In genomic region chr11:831132-831864, GRCh38 we compare ENCODE assay signal across 9 cellular contexts. TPM values are rescaled to one million over a fixed set of nuclear protein-coding genes. Genes with fewer than 3 reads are reported as not detected.
DNase-seq lines count a peak whose midpoint lies in the region; ATAC-seq and TF ChIP-seq lines count a peak whose summit lies in the region.
"Had no signal": no experiment of that assay in that cellular context is flagged by ENCODE, and none has a peak within 500 bp of the region (broad histone marks: within the 10 kb centered on the region; RNA-seq: fewer than 3 reads in every experiment).

No MANE protein-coding gene starts in this region.

- H3K27ac ChIP-seq in AG04450 (ENCODE audit: low read depth, low read length) (no peak overlapping the region), VCaP (peak overlapping the region; percentile 83), dorsolateral prefrontal cortex (peak overlapping the region in 1 of 59 donors; percentile 33)

- H3K4me3 ChIP-seq in AG04450 (ENCODE audit: low read depth, low read length) (0 out of 2 replicates have a peak overlapping the region, but pooled peaks have one; percentile 10), dorsolateral prefrontal cortex (peak overlapping the region in 5 of 59 donors; percentile 52 to 76 (median 55))

- POLR2A ChIA-PET in AG04450 (lab: Yijun Ruan, JAX), result interaction anchor here (0.9 to 4.9 kb wide), 4 partner anchors 12 to 28 kb away, joined by 4 to 66 read pairs (median 16); partner anchors contain the start of genes PNPLA2, POLR2L and TSPAN4

- H3K9me3 ChIP-seq in AG04450 (ENCODE audit: control insufficient read depth, insufficient read depth, low read length), result no peaks in the 10 kb centered on the region; the same call in 1 of the 2 replicates

- H3K27ac Mint-ChIP-seq in memory B cell, result no peak overlapping the region

- H3K4me3 Mint-ChIP-seq in memory B cell, result peak overlapping the region; percentile 55

- intact Hi-C loops in dorsolateral prefrontal cortex (cut with DNase I), result no loop called here

- CTCF ChIA-PET in AG04450 (lab: Charles Lee), result no interaction called here

- no peaks in the 10 kb centered on the region for H3K36me3 Mint-ChIP-seq in memory B cell

- H3K9me3 Mint-ChIP-seq in memory B cell, result no peaks in the 10 kb centered on the region

- no peak for TF ChIP-seq CTCF in AG04450 (IDR thresholded peaks at IDR 0.05; ENCODE audit: low read depth, low read length)
- TF ChIP-seq CTCF in VCaP (conservative IDR thresholded peaks at IDR 0.05), result no peak
- TF ChIP-seq CTCF in dorsolateral prefrontal cortex (IDR thresholded peaks at IDR 0.05 in 54 of 56, conservative IDR thresholded peaks at IDR 0.05 in 2 of 56; ENCODE audit: low read depth in 1 of 56, partially characterized antibody in 56 of 56), result no peak

- no peak for ATAC-seq in memory B cell (ENCODE audit: low read depth)

- H3K27me3 ChIP-seq in AG04450 (ENCODE audit: control insufficient read depth, insufficient read depth, low read length) (no peaks in the 10 kb centered on the region), dorsolateral prefrontal cortex (peaks cover 0 to 77% (median 39%) of the 10 kb centered on the region in 45 donors)

- no peaks in the 10 kb centered on the region for H3K27me3 Mint-ChIP-seq in memory B cell

- peaks cover 33% of the 10 kb centered on the region for H3K4me1 Mint-ChIP-seq in memory B cell

- DNase-seq in AG04450 (ENCODE audit: low read depth, low spot score) (no peak), ELF-1 (ENCODE audit: low read depth, low spot score) (peak; percentile 37), memory B cell (ENCODE audit: low spot score in 2 of 2) (no peak), dorsolateral prefrontal cortex (no peak), AG20443 (ENCODE audit: low spot score) (no peak), hypothalamus (lab: John Stamatoyannopoulos, UW) (no peak), SW 1271 (lab: John Stamatoyannopoulos, UW) (no peak)
- DNase-seq: activated CD8-positive, alpha-beta memory T cell treated with anti-CD3 and anti-CD28 coated beads, Interleukin-2, amount 50 U/mL, for 4 hours had no signal

RNA-seq across cellular contexts. Expression of gene CD151, which starts 1.5 kb away (rescaled TPM):
- 559 and 909 TPM in 2 replicates for polyA plus RNA-seq in AG04450 (2011; rRNA removed)
- polyA minus RNA-seq in AG04450 (2011; rRNA and poly(A)+ RNA removed), result 366 and 557 TPM in 2 replicates
- 100 to 1,000 TPM in 1 of 120 experiments, 10 to 100 TPM in 119; 20.0 to 110 (median 44.8) TPM for total RNA-seq in dorsolateral prefrontal cortex

RNA-seq across cellular contexts. Expression of gene CRACR2B, which starts 3.6 kb away (rescaled TPM):
- 0.26 and 0.36 TPM in 2 replicates for polyA plus RNA-seq in AG04450 (2011; rRNA removed)
- 0.18 TPM in 1 of 2 replicates, not detected in the other for polyA minus RNA-seq in AG04450 (2011; rRNA and poly(A)+ RNA removed)
- 1 to 10 TPM in 114 of 120 experiments, under 1 TPM in 6; 0.59 to 7.9 (median 2.4) TPM for total RNA-seq in dorsolateral prefrontal cortex

RNA-seq across cellular contexts. Expression of gene POLR2L, which starts 11.0 kb away (rescaled TPM):
- 211 and 431 TPM in 2 replicates for polyA plus RNA-seq in AG04450 (2011; rRNA removed)
- 61.0 and 70.5 TPM in 2 replicates for polyA minus RNA-seq in AG04450 (2011; rRNA and poly(A)+ RNA removed)
- total RNA-seq in dorsolateral prefrontal cortex, result 10 to 100 TPM; 37.4 to 86.4 (median 53.8) TPM

RNA-seq across cellular contexts. Expression of gene TSPAN4, which starts 11.4 kb away (rescaled TPM):
- polyA plus RNA-seq in AG04450 (2011; rRNA removed), result 92.6 and 134 TPM in 2 replicates
- polyA minus RNA-seq in AG04450 (2011; rRNA and poly(A)+ RNA removed), result 42.0 and 58.6 TPM in 2 replicates
- total RNA-seq in dorsolateral prefrontal cortex, result 10 to 100 TPM in 76 of 120 experiments, 1 to 10 TPM in 44; 5.9 to 25.0 (median 10.9) TPM

RNA-seq across cellular contexts. Expression of gene PNPLA2, which starts 12.6 kb away (rescaled TPM):
- 17.3 and 29.3 TPM in 2 replicates for polyA plus RNA-seq in AG04450 (2011; rRNA removed)
- polyA minus RNA-seq in AG04450 (2011; rRNA and poly(A)+ RNA removed), result 31.5 and 47.7 TPM in 2 replicates
- total RNA-seq in dorsolateral prefrontal cortex, result 100 to 1,000 TPM in 4 of 120 experiments, 10 to 100 TPM in 116; 45.8 to 113 (median 69.3) TPM
